Comparison of ENCODE assay signal across 8 cellular contexts in the genomic region with DNA sequence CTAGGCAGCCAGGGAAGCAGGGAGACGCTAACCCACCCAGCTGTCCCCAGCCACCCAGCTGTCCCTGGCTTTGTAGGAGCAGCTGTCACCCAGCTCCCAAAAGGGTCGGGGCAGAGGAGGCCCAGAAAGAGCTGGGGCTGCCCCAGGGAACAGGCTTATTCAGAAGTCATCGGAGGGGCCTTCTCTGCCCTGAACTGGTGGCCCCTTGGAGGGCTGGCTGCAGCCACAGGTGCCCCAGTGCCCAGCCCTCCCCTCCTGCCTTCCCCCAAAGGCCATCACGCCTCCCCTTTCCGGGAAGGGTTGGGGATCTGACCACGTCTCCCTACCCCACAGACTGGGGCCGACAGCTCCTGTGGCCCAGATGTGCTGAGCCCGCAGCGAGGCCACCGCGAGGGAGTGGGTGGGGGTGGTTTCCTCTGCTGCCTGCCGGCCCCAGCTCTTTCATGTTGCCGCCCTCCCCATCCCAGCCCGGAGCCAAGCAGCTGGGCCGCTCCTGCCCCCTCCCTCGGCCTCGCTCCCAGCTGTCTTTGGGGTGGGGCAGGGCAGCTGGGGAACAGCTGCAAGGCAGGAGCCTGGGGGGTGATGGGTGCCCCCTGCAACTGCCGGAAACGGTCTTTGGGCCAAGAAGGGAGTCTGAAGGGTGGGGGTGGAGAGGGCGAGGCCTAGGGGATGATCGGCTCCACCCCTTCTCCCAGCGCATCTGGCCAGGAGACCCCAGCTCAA. TPM values are rescaled to one million over a fixed set of nuclear protein-coding genes. Genes with fewer than 3 reads are reported as not detected.
DNase-seq lines count a peak whose midpoint lies in the region; ATAC-seq and TF ChIP-seq lines count a peak whose summit lies in the region.

No MANE protein-coding gene starts in this region.

- H3K36me3 ChIP-seq in CD4-positive, alpha-beta memory T cell (ENCODE audit: insufficient read depth, low read length): peaks cover 14% of the 10 kb centered on the region
- peaks cover 22% of the 10 kb centered on the region for H3K36me3 ChIP-seq in upper lobe of right lung

- H3K27me3 Mint-ChIP-seq in CD4-positive, alpha-beta memory T cell: no peaks in the 10 kb centered on the region
- H3K27me3 Mint-ChIP-seq in dendritic cell treated with granulocyte-macrophage colony-stimulating factor and Interleukin-4, amounts not matched to agents 40 ng/mL and 50 ng/mL, for 4 days: no peaks in the 10 kb centered on the region
- H3K27me3 Mint-ChIP-seq in natural killer cell treated with Interleukin-12 subunit alpha and Interleukin-12 subunit beta and Interleukin-15 and Interleukin-18, amount 100 ng/mL, for 72 hours: no peaks in the 10 kb centered on the region

- H3K27ac ChIP-seq in CD4-positive, alpha-beta memory T cell (ENCODE audit: low read depth, low read length): peak overlapping the region; percentile 48
- H3K27ac ChIP-seq in upper lobe of right lung: peak overlapping the region; percentile 63

- H3K27me3 ChIP-seq in CD4-positive, alpha-beta memory T cell (ENCODE audit: insufficient read depth, low read length): no peaks in the 10 kb centered on the region
- no peaks in the 10 kb centered on the region for H3K27me3 ChIP-seq in upper lobe of right lung

- H3K4me1 Mint-ChIP-seq in CD4-positive, alpha-beta memory T cell: peaks cover 22 to 49% (median 30%) of the 10 kb centered on the region in 4 donors
- peaks cover 70% of the 10 kb centered on the region for H3K4me1 Mint-ChIP-seq in dendritic cell treated with granulocyte-macrophage colony-stimulating factor and Interleukin-4, amounts not matched to agents 40 ng/mL and 50 ng/mL, for 4 days (ENCODE audit: low read depth)
- H3K4me1 Mint-ChIP-seq in natural killer cell treated with Interleukin-12 subunit alpha and Interleukin-12 subunit beta and Interleukin-15 and Interleukin-18, amount 100 ng/mL, for 72 hours (ENCODE audit: low read depth in 2 of 2): peaks cover 16 to 28% of the 10 kb centered on the region in 2 donors

- H3K4me3 Mint-ChIP-seq in CD4-positive, alpha-beta memory T cell: peak overlapping the region; percentile 42 to 87 (median 60)
- H3K4me3 Mint-ChIP-seq in dendritic cell treated with granulocyte-macrophage colony-stimulating factor and Interleukin-4, amounts not matched to agents 40 ng/mL and 50 ng/mL, for 4 days: peak overlapping the region; percentile 59
- peak overlapping the region; percentile 50 for H3K4me3 Mint-ChIP-seq in natural killer cell treated with Interleukin-12 subunit alpha and Interleukin-12 subunit beta and Interleukin-15 and Interleukin-18, amount 100 ng/mL, for 72 hours

- H3K4me3 ChIP-seq in CD4-positive, alpha-beta memory T cell (ENCODE audit: low read length in 2 of 2): peak overlapping the region in 1 of 2 donors; percentile 27
- no peak overlapping the region for H3K4me3 ChIP-seq in upper lobe of right lung

- no peak for TF ChIP-seq CTCF in upper lobe of right lung (IDR thresholded peaks at IDR 0.05)

- intact Hi-C loops in CD4-positive, alpha-beta memory T cell (cut with micrococcal nuclease): loop anchor here (1.0 kb wide), 2 partner anchors 13 to 15 kb away; no protein-coding TSS in a partner anchor
- intact Hi-C loops in dendritic cell treated with granulocyte-macrophage colony-stimulating factor and Interleukin-4, amounts not matched to agents 40 ng/mL and 50 ng/mL, for 4 days (cut with micrococcal nuclease): no loop called here
- intact Hi-C loops in upper lobe of right lung (cut with DNase I): no loop called here

- CTCF ChIA-PET in CD4-positive, alpha-beta memory T cell (lab: Charles Lee; ENCODE audit: partially characterized antibody): interaction anchor here (0.6 to 6.3 kb wide), 8 partner anchors 9 to 261 kb away, joined by 3 to 40 read pairs (median 5); partner anchors contain the start of genes SFXN2 and TRIM8

- peaks cover 45% of the 10 kb centered on the region for H3K4me1 ChIP-seq in CD4-positive, alpha-beta memory T cell (ENCODE audit: insufficient read depth, low read length)
- H3K4me1 ChIP-seq in upper lobe of right lung: peaks cover 55% of the 10 kb centered on the region

- peak overlapping the region; percentile 41 to 94 (median 85) for H3K27ac Mint-ChIP-seq in CD4-positive, alpha-beta memory T cell
- peak overlapping the region; percentile 86 for H3K27ac Mint-ChIP-seq in dendritic cell treated with granulocyte-macrophage colony-stimulating factor and Interleukin-4, amounts not matched to agents 40 ng/mL and 50 ng/mL, for 4 days
- H3K27ac Mint-ChIP-seq in natural killer cell treated with Interleukin-12 subunit alpha and Interleukin-12 subunit beta and Interleukin-15 and Interleukin-18, amount 100 ng/mL, for 72 hours: peak overlapping the region; percentile 88 to 93

- POLR2A ChIA-PET in CD4-positive, alpha-beta memory T cell (lab: Charles Lee; ENCODE audit: partially characterized antibody): interaction anchor here (0.8 to 21.9 kb wide), 8 partner anchors 10 to 159 kb away, joined by 3 to 431 read pairs (median 20); partner anchors contain the start of genes ACTR1A, ARL3, SFXN2 and TRIM8

- no peaks in the 10 kb centered on the region for H3K9me3 ChIP-seq in CD4-positive, alpha-beta memory T cell (ENCODE audit: control insufficient read depth in 1 of 2, low read length in 2 of 2)
- H3K9me3 ChIP-seq in upper lobe of right lung: no peaks in the 10 kb centered on the region

- peak; percentile 50 to 67 (median 60) for DNase-seq in CD4-positive, alpha-beta memory T cell
- peak; percentile 83 for DNase-seq in UCSD-AML1 (lab: John Stamatoyannopoulos, UW; ENCODE audit: unreplicated experiment)
- peak; percentile 94 for DNase-seq in natural killer cell treated with Interleukin-12 subunit alpha and Interleukin-12 subunit beta and Interleukin-15 and Interleukin-18, amount 100 ng/mL, for 72 hours (ENCODE audit: low spot score)
- peak; percentile 87 for DNase-seq in upper lobe of right lung

- H3K36me3 Mint-ChIP-seq in CD4-positive, alpha-beta memory T cell: peaks cover 8 to 20% of the 10 kb centered on the region in 2 donors
- peaks cover 40% of the 10 kb centered on the region for H3K36me3 Mint-ChIP-seq in dendritic cell treated with granulocyte-macrophage colony-stimulating factor and Interleukin-4, amounts not matched to agents 40 ng/mL and 50 ng/mL, for 4 days (ENCODE audit: low read depth)
- H3K36me3 Mint-ChIP-seq in natural killer cell treated with Interleukin-12 subunit alpha and Interleukin-12 subunit beta and Interleukin-15 and Interleukin-18, amount 100 ng/mL, for 72 hours: peaks cover 5% of the 10 kb centered on the region

- H3K9me3 Mint-ChIP-seq in CD4-positive, alpha-beta memory T cell: no peaks in the 10 kb centered on the region
- no peaks in the 10 kb centered on the region for H3K9me3 Mint-ChIP-seq in dendritic cell treated with granulocyte-macrophage colony-stimulating factor and Interleukin-4, amounts not matched to agents 40 ng/mL and 50 ng/mL, for 4 days
- H3K9me3 Mint-ChIP-seq in natural killer cell treated with Interleukin-12 subunit alpha and Interleukin-12 subunit beta and Interleukin-15 and Interleukin-18, amount 100 ng/mL, for 72 hours: no peaks in the 10 kb centered on the region

- ATAC-seq in GM19395 (IDR thresholded peaks at IDR 0.05; ENCODE audit: unreplicated experiment) (peak; percentile 81), HG03460 (IDR thresholded peaks at IDR 0.05; ENCODE audit: unreplicated experiment) (peak; percentile 74), upper lobe of right lung (peak; percentile 61), GM18519 (IDR thresholded peaks at IDR 0.05; ENCODE audit: low FRiP score, unreplicated experiment) (no peak)
- ATAC-seq in natural killer cell treated with Interleukin-12 subunit alpha and Interleukin-12 subunit beta and Interleukin-15 and Interleukin-18, amount 100 ng/mL, for 72 hours: peak; percentile 93 to 95

RNA-seq across cellular contexts. Expression of gene TRIM8, which starts 16.8 kb away (rescaled TPM):
- 10 to 100 TPM; 68.4 to 71.6 TPM for total RNA-seq in CD4-positive, alpha-beta memory T cell
- polyA plus RNA-seq in CD4-positive, alpha-beta memory T cell: 10 to 100 TPM; 33.0 to 56.4 TPM
- total RNA-seq in natural killer cell treated with Interleukin-12 subunit alpha and Interleukin-12 subunit beta and Interleukin-15 and Interleukin-18, amount 100 ng/mL, for 72 hours: 10 to 100 TPM; 50.2 to 78.5 TPM
- 146 TPM for total RNA-seq in upper lobe of right lung

RNA-seq across cellular contexts. Expression of gene ARL3, which starts 53.1 kb away (rescaled TPM):
- total RNA-seq in CD4-positive, alpha-beta memory T cell: 1 to 10 TPM; 3.7 to 4.0 TPM
- polyA plus RNA-seq in CD4-positive, alpha-beta memory T cell: 1 to 10 TPM; 5.8 to 7.3 TPM
- 1 to 10 TPM; 3.0 to 4.5 TPM for total RNA-seq in natural killer cell treated with Interleukin-12 subunit alpha and Interleukin-12 subunit beta and Interleukin-15 and Interleukin-18, amount 100 ng/mL, for 72 hours
- total RNA-seq in upper lobe of right lung: 7.5 TPM

RNA-seq across cellular contexts. Expression of gene SFXN2, which starts 53.4 kb away (rescaled TPM):
- total RNA-seq in CD4-positive, alpha-beta memory T cell: 10 to 100 TPM; 20.2 to 21.7 TPM
- 10 to 100 TPM in 1 of 2 donors, 1 to 10 TPM in 1; 9.5 to 11.4 TPM for polyA plus RNA-seq in CD4-positive, alpha-beta memory T cell
- total RNA-seq in natural killer cell treated with Interleukin-12 subunit alpha and Interleukin-12 subunit beta and Interleukin-15 and Interleukin-18, amount 100 ng/mL, for 72 hours: 10 to 100 TPM; 13.2 to 39.6 TPM
- total RNA-seq in upper lobe of right lung: 12.0 TPM
